Comparison of ENCODE assay signal across 8 cellular contexts in genomic region chr6:21593927-21594421, GRCh38. TPM values are rescaled to one million over a fixed set of nuclear protein-coding genes. Genes with fewer than 3 reads are reported as not detected.
DNase-seq lines count a peak whose midpoint lies in the region; ATAC-seq, FAIRE-seq and TF ChIP-seq lines count a peak whose summit lies in the region.

No MANE protein-coding gene starts in this region.

- H3K4me1 ChIP-seq in H1 (replicated peaks in 1 of 4; ENCODE audit: control insufficient read depth in 3 of 4, insufficient read depth in 4 of 4, low read length in 3 of 4) = peaks cover 2 to 5% (median 4%) of the 10 kb centered on the region in 4 experiments; a peak in 6 of 7 replicates

- peaks cover 0 to 30% (median 6%) of the 10 kb centered on the region in 4 experiments; a peak in 2 of 8 replicates for H3K36me3 ChIP-seq in H1 (ENCODE audit: control insufficient read depth in 2 of 4, insufficient read depth in 4 of 4, low read length in 3 of 4)

- peak overlapping the region; percentile 78 to 80 for H3K4me2 ChIP-seq in H1 (ENCODE audit: insufficient read depth in 1 of 2, low read depth in 2 of 2, low read length in 2 of 2)

- peak overlapping the region; percentile 91 for H3K4me3 ChIP-seq in AG04449 (ENCODE audit: low read depth, low read length)
- H3K4me3 ChIP-seq in H1 (ENCODE audit: extremely low read depth in 1 of 4, insufficient read depth in 2 of 4, low read depth in 3 of 4, low read length in 4 of 4) = peak overlapping the region; percentile 80 to 97 (median 84)

- WGBS in H1 (ENCODE audit: extremely low coverage in 1 of 2, insufficient coverage in 1 of 2, insufficient read length in 1 of 2, insufficient replicate concordance in 2 of 2, low coverage in 1 of 2, low lambda C conversion rate in 2 of 2, missing lambda C conversion rate in 1 of 2), 2 experiments = 2% methylated on average over 19 of the region's 21 CpGs; no CpG with 5 or more reads in 1 of the 2 experiments

- no peaks in the 10 kb centered on the region for H3K27me3 ChIP-seq in H1 (replicated peaks in 1 of 4; ENCODE audit: control insufficient read depth in 3 of 4, extremely low read depth in 1 of 4, insufficient read depth in 3 of 4, low read length in 3 of 4)

- no peak overlapping the region for H3K23ac ChIP-seq in H1 (ENCODE audit: insufficient read length)

- TF ChIP-seq RAD21 in H1 (IDR thresholded peaks at IDR 0.05 in 1 of 2, conservative IDR thresholded peaks at IDR 0.05 in 1 of 2; ENCODE audit: low read depth in 2 of 2, low read length in 2 of 2) = peak in 1 of 2 experiments; percentile 7; a peak in 1 of 4 replicates

- POLR2A ChIA-PET in AG04449 (lab: Yijun Ruan, JAX) = interaction anchor here (0.6 to 2.9 kb wide), 7 partner anchors 164 to 1361 kb away, joined by 3 to 23 read pairs (median 6); no protein-coding TSS in a partner anchor
- POLR2A ChIA-PET in H1 (lab: Charles Lee; ENCODE audit: partially characterized antibody) = interaction anchor here (0.6 to 10.3 kb wide), 54 partner anchors 9 to 1324 kb away, joined by 3 to 161 read pairs (median 4); no protein-coding TSS in a partner anchor

- H2AK5ac ChIP-seq in H1 (ENCODE audit: low read depth, low read length) = no peak overlapping the region

- H2BK20ac ChIP-seq in H1 (ENCODE audit: low read length) = no peak overlapping the region

- no peak overlapping the region for H4K8ac ChIP-seq in H1 (ENCODE audit: extremely low read depth, insufficient read depth, low read length)

- H4K91ac ChIP-seq in H1 (replicated peaks; ENCODE audit: insufficient read length, low read length) = no peak overlapping the region

- TF ChIP-seq CTCF in AG04449 (IDR thresholded peaks at IDR 0.05; ENCODE audit: insufficient read depth, low read length, missing control alignments) (no peak), H1 (IDR thresholded peaks at IDR 0.05; ENCODE audit: control extremely low read depth in 1 of 3, insufficient read depth in 1 of 3, low read depth in 1 of 3, low read length in 3 of 3) (no peak)

- peaks cover 6 to 7% of the 10 kb centered on the region in 2 experiments for H4K20me1 ChIP-seq in H1 (replicated peaks in 1 of 2; ENCODE audit: control insufficient read depth in 1 of 2, insufficient read depth in 2 of 2, low read length in 2 of 2)

- H3K56ac ChIP-seq in H1 (replicated peaks; ENCODE audit: insufficient read length, low read depth, low read length) = no peak overlapping the region

- peak overlapping the region; percentile 63 for H2BK5ac ChIP-seq in H1 (ENCODE audit: low read depth, low read length)

- H3K79me1 ChIP-seq in H1 (ENCODE audit: low read depth, low read length) = no peaks in the 10 kb centered on the region

- no peak for TF ChIP-seq EP300 in H1 (IDR thresholded peaks at IDR 0.05; ENCODE audit: borderline replicate concordance in 1 of 2, low read depth in 2 of 2, low read length in 2 of 2)

- no peak for FAIRE-seq in H1 (lab: Jason Lieb, UNC)

- ATAC-seq in GM18505 (IDR thresholded peaks at IDR 0.05; ENCODE audit: unreplicated experiment) (peak; percentile 20), HG03039 (IDR thresholded peaks at IDR 0.05; ENCODE audit: unreplicated experiment) (peak; percentile 7), GM19467 (IDR thresholded peaks at IDR 0.05; ENCODE audit: unreplicated experiment) (no peak)

- no peak for TF ChIP-seq POLR2A in GM18505 (IDR thresholded peaks at IDR 0.05; ENCODE audit: borderline replicate concordance, extremely low read depth, insufficient read depth, insufficient read length)
- no peak; a peak in 2 of 3 replicates for TF ChIP-seq POLR2A in H1 (IDR thresholded peaks at IDR 0.05; ENCODE audit: control extremely low read depth in 1 of 2, low read depth in 2 of 2, low read length in 2 of 2)

- H3K9me3 ChIP-seq in H1 (ENCODE audit: insufficient read depth in 2 of 2, low read depth in 1 of 2, low read length in 1 of 2) = no peaks in the 10 kb centered on the region

- H2BK15ac ChIP-seq in H1 (ENCODE audit: low read length) = no peak overlapping the region

- peaks cover 9% of the 10 kb centered on the region for H3K23me2 ChIP-seq in H1 (ENCODE audit: low read depth, low read length)

- H3K4ac ChIP-seq in H1 (replicated peaks; ENCODE audit: insufficient read length, low read depth, low read length) = no peak overlapping the region

- peak overlapping the region; percentile 63 to 90 (median 86) for H3K9ac ChIP-seq in H1 (replicated peaks in 1 of 4; ENCODE audit: extremely low read depth in 1 of 4, low read depth in 3 of 4, low read length in 3 of 4)

- no peak overlapping the region for H3K14ac ChIP-seq in H1 (ENCODE audit: insufficient read length)

- CTCF ChIA-PET in AG04449 (lab: Yijun Ruan, JAX) = interaction anchor here (0.6 to 9.3 kb wide), 9 partner anchors 342 to 1852 kb away, joined by 3 to 128 read pairs (median 5); no protein-coding TSS in a partner anchor
- CTCF ChIA-PET in H1 (lab: Charles Lee; ENCODE audit: partially characterized antibody) = interaction anchor here (0.6 to 2.4 kb wide), 9 partner anchors 15 to 1000 kb away, joined by 3 to 10 read pairs (median 3); no protein-coding TSS in a partner anchor

- peak overlapping the region; percentile 65; the same call in 1 of the 2 replicates for H3K27ac ChIP-seq in H1 (ENCODE audit: low read depth, low read length)

- DNase-seq in AG04449 (ENCODE audit: low read depth, low spot score) (no peak), RPMI7951 (ENCODE audit: low read depth) (peak; percentile 63), H1 (ENCODE audit: low read depth in 1 of 2, low spot score in 2 of 2) (no peak), mucosa of gallbladder (ENCODE audit: low spot score) (peak; percentile 35), GDM1 (lab: John Stamatoyannopoulos, UW) (no peak)

- no peak overlapping the region for H2AFZ ChIP-seq in H1 (ENCODE audit: low read length)

- H4K5ac ChIP-seq in H1 (ENCODE audit: insufficient read length, low read depth, low read length) = no peak overlapping the region

- H3K18ac ChIP-seq in H1 (ENCODE audit: extremely low read depth, low read length) = peak overlapping the region; percentile 85

- H2BK12ac ChIP-seq in H1 (ENCODE audit: low read depth, low read length) = no peak overlapping the region

- peaks cover 29 to 54% of the 10 kb centered on the region in 2 experiments for H3K79me2 ChIP-seq in H1 (ENCODE audit: control insufficient read depth in 1 of 2, insufficient read depth in 2 of 2, low read length in 2 of 2)

- no peak overlapping the region for H2BK120ac ChIP-seq in H1 (replicated peaks; ENCODE audit: low read depth, low read length)

TF ChIP-seq in H1, 55 proteins besides CTCF, POLR2A, EP300 and RAD21:
- TF ChIP-seq ASH2L (IDR thresholded peaks at IDR 0.05; ENCODE audit: low read length) (peak; percentile 39), TAF7 (optimal IDR thresholded peaks at IDR 0.05; ENCODE audit: borderline replicate concordance, low read depth, low read length) (peak; percentile 77), CEBPB (IDR thresholded peaks at IDR 0.05; ENCODE audit: low read depth, low read length) (no peak), CHD1 (IDR thresholded peaks at IDR 0.05; ENCODE audit: low read depth, low read length) (no peak; the same call in 1 of the 2 replicates), SAP30 (IDR thresholded peaks at IDR 0.05; ENCODE audit: insufficient read depth, insufficient replicate concordance, low read length) (peak; percentile 31)

RNA-seq across cellular contexts. Expression of gene SOX4, which starts 0.4 kb away (rescaled TPM):
- total RNA-seq in RPMI7951 (2014; rRNA removed; shearing (Covaris generic)) = 10.8 and 12.9 TPM in 2 replicates
- 162 and 169 TPM in 2 replicates for total RNA-seq in H1 (2021; fragmentation: NEBNext Ultra II Directional; extraction: Animal tissue kit (Norgen Biotek cat#: 25700))
- 14.1 and 16.1 TPM in 2 replicates for polyA plus RNA-seq in H1 (2011; rRNA removed)
- 25.2 TPM for polyA plus RNA-seq in H1 (2011; cell fraction: cytosol; rRNA removed)
- polyA plus RNA-seq in H1 (2011; cell fraction: nucleus; rRNA removed) = 28.0 TPM
- 42.4 to 50.3 TPM (median 46.5 TPM) in 4 replicates for polyA plus RNA-seq in H1 (2012, experiment 1 of 2)
- polyA plus RNA-seq in H1 (2012, experiment 2 of 2) = 31.6 TPM
- 141 TPM for polyA plus RNA-seq in H1 (2013, experiment 1 of 2)
- 134 TPM for polyA plus RNA-seq in H1 (2013, experiment 2 of 2)
- 26.2 and 31.1 TPM in 2 replicates for polyA minus RNA-seq in H1 (2011; rRNA and poly(A)+ RNA removed)
- polyA minus RNA-seq in H1 (2011; cell fraction: cytosol; rRNA and poly(A)+ RNA removed) = 46.9 TPM
- polyA minus RNA-seq in H1 (2011; cell fraction: nucleus; rRNA and poly(A)+ RNA removed) = 36.0 TPM
- 79.4 TPM for total RNA-seq in mucosa of gallbladder

Comparison
In these comparisons a context has a peak if more than half of its experiments do, and no peak if none do; other contexts are left out.
1. DNase-seq: peak in RPMI7951 (single experiment) and mucosa of gallbladder (single experiment); none in AG04449 (single experiment), H1 (0 of 2) and GDM1 (single experiment).